9 cellular contexts compared by ENCODE assay signal in the genomic region with DNA sequence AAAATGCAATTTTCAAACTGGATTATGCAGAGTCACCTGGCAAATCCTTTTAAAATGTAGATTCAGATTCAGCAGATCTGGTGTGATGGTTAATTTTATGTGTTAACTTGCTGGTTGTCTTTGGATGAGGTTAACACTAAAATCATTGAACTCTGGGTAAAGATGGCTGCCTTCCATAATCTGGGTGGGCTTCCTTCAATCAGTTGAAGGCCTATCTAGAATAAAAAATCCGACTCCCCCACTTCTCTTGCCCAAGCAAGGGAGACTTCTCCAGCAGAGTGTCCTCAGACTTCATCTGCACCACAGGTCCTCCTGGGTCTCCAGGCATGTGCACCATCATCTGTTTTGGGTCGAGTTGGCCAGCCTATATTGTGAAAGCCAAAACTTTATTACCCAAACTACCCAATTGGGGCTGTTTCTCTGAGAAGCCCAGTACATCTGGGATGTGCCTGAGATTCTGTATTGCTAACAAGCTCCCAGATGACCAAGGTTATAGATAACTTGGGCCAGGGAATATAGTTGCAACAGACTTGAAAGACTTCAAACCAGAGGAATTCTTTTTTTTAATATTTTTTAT. TPM values are rescaled to one million over a fixed set of nuclear protein-coding genes. Genes with fewer than 3 reads are reported as not detected.
A peak's percentile ranks its signal among the peaks of the same experiment; 100 is the strongest.
DNase-seq lines count a peak whose midpoint lies in the region; ATAC-seq and TF ChIP-seq lines count a peak whose summit lies in the region.
"Had no signal": no experiment of that assay in that cellular context is flagged by ENCODE, and none has a peak within 500 bp of the region (broad histone marks: within the 10 kb centered on the region; RNA-seq: fewer than 3 reads in every experiment).

No MANE protein-coding gene starts in this region.

- H3K79me2 ChIP-seq in Karpas-422 (ENCODE audit: low read length) = peaks cover 23% of the 10 kb centered on the region

- no peaks in the 10 kb centered on the region for H4K20me1 ChIP-seq in Karpas-422 (ENCODE audit: insufficient read depth, low read depth, low read length)

- peak overlapping the region; percentile 92 for H3K9ac ChIP-seq in Karpas-422 (ENCODE audit: low read length)

- POLR2A ChIA-PET in CD8-positive, alpha-beta T cell (lab: Charles Lee) = interaction anchor here (0.5 to 4.5 kb wide), 4 partner anchors 9 to 1588 kb away, joined by 5 to 112 read pairs (median 8); a partner anchor contains a TSS

- H3K27ac ChIP-seq in CD8-positive, alpha-beta T cell (ENCODE audit: low read depth, low read length) = no peak overlapping the region
- H3K27ac ChIP-seq in Karpas-422 (ENCODE audit: low read length) (no peak overlapping the region), dorsolateral prefrontal cortex (peak overlapping the region in 25 of 59 donors; percentile 4 to 99 (median 97))

- no peak for TF ChIP-seq POLR2A in GM18505 (IDR thresholded peaks at IDR 0.05; ENCODE audit: borderline replicate concordance, extremely low read depth, insufficient read depth, insufficient read length)

- no peak for DNase-seq in CD8-positive, alpha-beta T cell
- DNase-seq in Karpas-422 = no peak
- no peak for DNase-seq in dorsolateral prefrontal cortex
- no peak for DNase-seq in neural crest cell (ENCODE audit: low read depth, low spot score)
- DNase-seq in activated effector memory CD4-positive, alpha-beta T cell treated with Interleukin-2 at 50 U/mL for 16 hours = no peak
- no peak for DNase-seq in activated effector memory CD4-positive, alpha-beta T cell treated with anti-CD3 and anti-CD28 coated beads, Interleukin-2, amount 50 U/mL, for 16 hours
- DNase-seq: activated CD4-positive, alpha-beta T cell treated with anti-CD3 and anti-CD28 coated beads for 1 hour had no signal

- peak overlapping the region; percentile 77 for H3K4me2 ChIP-seq in Karpas-422 (ENCODE audit: low read depth, low read length, poor library complexity, severe bottlenecking)

- H3K36me3 ChIP-seq in CD8-positive, alpha-beta T cell (ENCODE audit: insufficient read depth, low read length) = no peaks in the 10 kb centered on the region
- H3K36me3 ChIP-seq in Karpas-422 (ENCODE audit: insufficient read depth, low read length) = no peaks in the 10 kb centered on the region

- H2AFZ ChIP-seq in Karpas-422 (ENCODE audit: low read length) = peak overlapping the region; percentile 17; the same call in 1 of the 2 replicates

- CTCF ChIA-PET in CD8-positive, alpha-beta T cell (lab: Charles Lee) = no interaction called here

- H3K4me3 ChIP-seq in CD8-positive, alpha-beta T cell (ENCODE audit: low read depth, low read length) = peak overlapping the region; percentile 78
- H3K4me3 ChIP-seq in Karpas-422 (ENCODE audit: low read length) = peak overlapping the region; percentile 81
- peak overlapping the region in 32 of 59 donors; percentile 71 to 100 (median 98) for H3K4me3 ChIP-seq in dorsolateral prefrontal cortex

- intact Hi-C loops in CD8-positive, alpha-beta T cell (cut with DNase I, micrococcal nuclease) = loop anchor here (2.0 to 10.0 kb wide), 6 partner anchors 69 to 1947 kb away; a partner anchor contains a TSS
- intact Hi-C loops in dorsolateral prefrontal cortex (cut with DNase I) = loop anchor here in 1 of 2 donors (10.0 kb wide), 2 partner anchors 1589 to 1949 kb away; a partner anchor contains a TSS

- no peak for ATAC-seq in CD8-positive, alpha-beta T cell
- ATAC-seq in GM18505 (IDR thresholded peaks at IDR 0.05; ENCODE audit: unreplicated experiment) (no peak), GM21737 (IDR thresholded peaks at IDR 0.05; ENCODE audit: unreplicated experiment) (no peak)

- H3K4me1 ChIP-seq in CD8-positive, alpha-beta T cell (ENCODE audit: insufficient read depth, low read length) = peaks cover 20% of the 10 kb centered on the region
- H3K4me1 ChIP-seq in Karpas-422 (ENCODE audit: low read length) = peaks cover 21% of the 10 kb centered on the region

- peaks cover 16% of the 10 kb centered on the region for H3K36me3 Mint-ChIP-seq in CD8-positive, alpha-beta T cell
- H3K36me3 Mint-ChIP-seq in neural crest cell (ENCODE audit: low read depth) = no peaks in the 10 kb centered on the region

- H3K9me2 ChIP-seq in Karpas-422 (replicated peaks; ENCODE audit: insufficient read depth, low read length) = no peaks in the 10 kb centered on the region

- H3K27me3 ChIP-seq in CD8-positive, alpha-beta T cell (ENCODE audit: insufficient read depth, low read length) = no peaks in the 10 kb centered on the region
- H3K27me3 ChIP-seq in Karpas-422 (ENCODE audit: low read length) (no peaks in the 10 kb centered on the region), dorsolateral prefrontal cortex (no peaks in the 10 kb centered on the region)

- no peaks in the 10 kb centered on the region for H3K9me3 ChIP-seq in CD8-positive, alpha-beta T cell (ENCODE audit: low read length)
- no peaks in the 10 kb centered on the region for H3K9me3 ChIP-seq in Karpas-422 (ENCODE audit: low read length)

- H3K4me1 Mint-ChIP-seq in CD8-positive, alpha-beta T cell (ENCODE audit: low read depth) = peaks cover 28% of the 10 kb centered on the region
- H3K4me1 Mint-ChIP-seq in neural crest cell = peaks cover 25% of the 10 kb centered on the region

- H3K27me3 Mint-ChIP-seq in CD8-positive, alpha-beta T cell (ENCODE audit: low read depth) = no peaks in the 10 kb centered on the region
- H3K27me3 Mint-ChIP-seq in neural crest cell (ENCODE audit: low read depth) = no peaks in the 10 kb centered on the region

- H3K27ac Mint-ChIP-seq in CD8-positive, alpha-beta T cell = peak overlapping the region; percentile 93
- H3K27ac Mint-ChIP-seq in neural crest cell (ENCODE audit: unreplicated experiment) = no peak overlapping the region

- H3K9me3 Mint-ChIP-seq in CD8-positive, alpha-beta T cell = no peaks in the 10 kb centered on the region
- no peaks in the 10 kb centered on the region for H3K9me3 Mint-ChIP-seq in neural crest cell

- no peak for TF ChIP-seq CTCF in CD8-positive, alpha-beta T cell (IDR thresholded peaks at IDR 0.05)
- TF ChIP-seq CTCF in dorsolateral prefrontal cortex (IDR thresholded peaks at IDR 0.05 in 54 of 56, conservative IDR thresholded peaks at IDR 0.05 in 2 of 56; ENCODE audit: low read depth in 1 of 56, partially characterized antibody in 56 of 56) (no peak), neural crest cell (conservative IDR thresholded peaks at IDR 0.05) (no peak)

- peak overlapping the region; percentile 98 for H3K4me3 Mint-ChIP-seq in CD8-positive, alpha-beta T cell
- H3K4me3 Mint-ChIP-seq in neural crest cell = peak overlapping the region; percentile 74

RNA-seq across cellular contexts. Expression of a gene that starts 1.6 kb away (rescaled TPM):
- total RNA-seq in CD8-positive, alpha-beta T cell = 1 to 10 TPM; 4.9 to 5.5 TPM
- 6.0 and 10.1 TPM in 2 replicates for total RNA-seq in Karpas-422 (2014; rRNA removed; shearing (Covaris generic); ENCODE audit: low replicate concordance)
- total RNA-seq in dorsolateral prefrontal cortex (10 to 100 TPM; 10.8 to 27.7 (median 16.8) TPM), neural crest cell (10.7 and 10.8 TPM in 2 replicates)

RNA-seq across cellular contexts. Expression of a gene that starts 40.6 kb away (rescaled TPM):
- total RNA-seq in CD8-positive, alpha-beta T cell = under 1 TPM; 0.11 to 0.25 TPM
- total RNA-seq in Karpas-422 (2014; rRNA removed; shearing (Covaris generic); ENCODE audit: low replicate concordance) = 0.22 TPM in 1 of 2 replicates, not detected in the other
- total RNA-seq in dorsolateral prefrontal cortex (10 to 100 TPM in 2 of 120 experiments, 1 to 10 TPM in 118; 1.3 to 13.2 (median 5.1) TPM), neural crest cell (0.73 and 0.84 TPM in 2 replicates)
